8 cellular contexts compared by ENCODE assay signal in the genomic region with DNA sequence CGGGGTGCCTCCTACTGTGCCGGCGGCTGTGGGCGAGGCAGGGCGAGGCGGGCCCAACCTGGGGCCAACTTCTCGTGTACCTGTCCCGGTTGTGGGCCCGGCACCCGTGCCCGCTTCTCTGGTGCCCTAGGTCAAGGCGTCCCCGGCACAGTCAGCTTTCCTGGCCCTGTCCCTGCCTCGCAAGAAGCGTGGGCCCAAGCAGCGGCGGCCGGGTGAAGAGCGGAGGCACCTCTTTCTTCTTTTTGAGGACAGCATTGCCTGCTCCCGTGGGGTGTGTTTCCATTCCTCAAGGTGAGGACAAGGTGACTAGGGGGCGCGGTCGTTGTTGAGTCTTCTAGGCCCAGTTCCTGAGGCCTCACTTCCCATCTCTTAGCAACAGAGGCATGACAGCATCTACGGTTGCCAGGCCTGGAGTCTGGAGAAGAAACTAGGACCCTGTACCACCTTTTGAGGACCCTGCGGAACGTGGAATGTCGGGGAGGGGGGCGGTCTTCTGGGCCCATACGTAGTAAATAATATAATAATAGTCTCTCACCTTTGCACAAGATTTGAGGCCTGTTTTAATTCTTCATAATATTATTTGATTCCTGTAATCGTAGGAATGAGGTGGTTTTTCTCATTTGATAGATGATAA. TPM values are rescaled to one million over a fixed set of nuclear protein-coding genes. Genes with fewer than 3 reads are reported as not detected.
DNase-seq lines count a peak whose midpoint lies in the region; ATAC-seq and TF ChIP-seq lines count a peak whose summit lies in the region.

No MANE protein-coding gene starts in this region.

- peak overlapping the region; percentile 87 for H3K4me3 Mint-ChIP-seq in stimulated activated effector memory CD8-positive, alpha-beta T cell treated with anti-CD3 and anti-CD28 coated beads, Interleukin-12 subunit alpha, Interleukin-12 subunit beta, amount 100 ng/mL, for 72 hours

- H3K4me3 ChIP-seq in BJ (ENCODE audit: low read depth, low read length) (peak overlapping the region; percentile 82), iPS-20b (ENCODE audit: low read length) (peak overlapping the region; percentile 95)

- POLR2A ChIA-PET in BJ (lab: Charles Lee), result interaction anchor here (0.5 to 0.6 kb wide), 3 partner anchors 15 to 151 kb away, joined by 3 to 4 read pairs (median 4); a partner anchor contains a TSS

- H3K27ac ChIP-seq in angular gyrus (ENCODE audit: low read depth, low read length) (peak overlapping the region; percentile 92), iPS-20b (ENCODE audit: low read length) (peak overlapping the region; percentile 100)

- H3K36me3 Mint-ChIP-seq in stimulated activated effector memory CD8-positive, alpha-beta T cell treated with anti-CD3 and anti-CD28 coated beads, Interleukin-12 subunit alpha, Interleukin-12 subunit beta, amount 100 ng/mL, for 72 hours, result peaks cover 55% of the 10 kb centered on the region

- ATAC-seq in GM19395 (IDR thresholded peaks at IDR 0.05; ENCODE audit: unreplicated experiment), result peak; percentile 21
- ATAC-seq in stimulated activated effector memory CD8-positive, alpha-beta T cell treated with anti-CD3 and anti-CD28 coated beads, Interleukin-12 subunit alpha, Interleukin-12 subunit beta, amount 100 ng/mL, for 72 hours, result no peak
- ATAC-seq in GM21526 (IDR thresholded peaks at IDR 0.05; ENCODE audit: low FRiP score, unreplicated experiment), result no peak

- peaks cover 40% of the 10 kb centered on the region for H3K4me1 Mint-ChIP-seq in stimulated activated effector memory CD8-positive, alpha-beta T cell treated with anti-CD3 and anti-CD28 coated beads, Interleukin-12 subunit alpha, Interleukin-12 subunit beta, amount 100 ng/mL, for 72 hours

- peak overlapping the region; percentile 99 for H3K27ac Mint-ChIP-seq in stimulated activated effector memory CD8-positive, alpha-beta T cell treated with anti-CD3 and anti-CD28 coated beads, Interleukin-12 subunit alpha, Interleukin-12 subunit beta, amount 100 ng/mL, for 72 hours

- CTCF ChIA-PET in BJ (lab: Yijun Ruan, JAX), result interaction anchor here (0.8 to 2.6 kb wide), 5 partner anchors 9 to 65 kb away, joined by 3 to 10 read pairs (median 3); no protein-coding TSS in a partner anchor

- no peaks in the 10 kb centered on the region for H3K27me3 ChIP-seq in BJ (ENCODE audit: control insufficient read depth, insufficient read depth, low read length)
- no peaks in the 10 kb centered on the region for H3K27me3 ChIP-seq in iPS-20b (ENCODE audit: insufficient read depth, low read length)

- DNase-seq in BJ (ENCODE audit: low read depth) (no peak), Kasumi-1 (lab: John Stamatoyannopoulos, UW) (peak; percentile 42 to 49), foreskin melanocyte (no peak)
- no peak for DNase-seq in stimulated activated effector memory CD8-positive, alpha-beta T cell treated with anti-CD3 and anti-CD28 coated beads, Interleukin-12 subunit alpha, Interleukin-12 subunit beta, amount 100 ng/mL, for 72 hours (ENCODE audit: low spot score in 2 of 2)

- H3K9ac ChIP-seq in iPS-20b (ENCODE audit: low read depth, low read length), result peak overlapping the region; percentile 99

- no peaks in the 10 kb centered on the region for H3K9me3 ChIP-seq in iPS-20b (ENCODE audit: insufficient read depth, low read depth, low read length)

- no peak for TF ChIP-seq CTCF in BJ (IDR thresholded peaks at IDR 0.05; ENCODE audit: insufficient read depth, low read depth, low read length)

- H3K9me3 Mint-ChIP-seq in stimulated activated effector memory CD8-positive, alpha-beta T cell treated with anti-CD3 and anti-CD28 coated beads, Interleukin-12 subunit alpha, Interleukin-12 subunit beta, amount 100 ng/mL, for 72 hours, result no peaks in the 10 kb centered on the region

- peaks cover 11% of the 10 kb centered on the region; the same call in 1 of the 2 replicates for H3K4me1 ChIP-seq in iPS-20b (ENCODE audit: insufficient read depth, low read length)

- peaks cover 5% of the 10 kb centered on the region for H3K36me3 ChIP-seq in BJ (ENCODE audit: control insufficient read depth, insufficient read depth, low read length)
- H3K36me3 ChIP-seq in iPS-20b (ENCODE audit: insufficient read depth, low read depth, low read length), result peaks cover 37% of the 10 kb centered on the region

RNA-seq across cellular contexts. Expression of a gene that starts 0.4 kb away (rescaled TPM):
- polyA plus RNA-seq in BJ (2011; rRNA removed), result 20.5 and 60.5 TPM in 2 replicates
- polyA minus RNA-seq in BJ (2011; rRNA and poly(A)+ RNA removed), result 29.4 and 44.6 TPM in 2 replicates

RNA-seq across cellular contexts. Expression of a gene that starts 0.8 kb away (rescaled TPM):
- 44.3 and 57.9 TPM in 2 replicates for polyA plus RNA-seq in BJ (2011; rRNA removed)
- 14.3 and 18.3 TPM in 2 replicates for polyA minus RNA-seq in BJ (2011; rRNA and poly(A)+ RNA removed)

RNA-seq across cellular contexts. Expression of a gene that starts 22.7 kb away (rescaled TPM):
- polyA plus RNA-seq in BJ (2011; rRNA removed), result 16.6 and 24.3 TPM in 2 replicates
- 25.6 and 27.3 TPM in 2 replicates for polyA minus RNA-seq in BJ (2011; rRNA and poly(A)+ RNA removed)

Comparison
In these comparisons a context has a peak if more than half of its experiments do, and no peak if none do; other contexts are left out.
1. DNase-seq: peak in Kasumi-1 (2 of 2); none in BJ (single experiment), stimulated activated effector memory CD8-positive, alpha-beta T cell treated with anti-CD3 and anti-CD28 coated beads, Interleukin-12 subunit alpha, Interleukin-12 subunit beta, amount 100 ng/mL, for 72 hours (0 of 2) and foreskin melanocyte (single experiment).